ENCODE assay signal across 7 cellular contexts in genomic region chr7:35483568-35483967, GRCh38.
"Had no signal": no experiment of that assay in that cellular context is flagged by ENCODE, and none has a peak within 500 bp of the region (broad histone marks: within the 10 kb centered on the region; RNA-seq: fewer than 3 reads in every experiment).

No MANE protein-coding gene starts in this region.

- H3K4me3 ChIP-seq: GM23248, HAP-1 had no signal

- ATAC-seq: HCT116, HepG2 had no signal

- H3K9me3 ChIP-seq: HAP-1 had no signal

- H3K4me1 ChIP-seq: HAP-1 had no signal

- H2AFZ ChIP-seq: GM23248 had no signal

- H3K9ac ChIP-seq: GM23248 had no signal

- H3K27ac ChIP-seq: GM23248, HL-60 had no signal

- DNase-seq: GM23248, GOT3, H7 had no signal

- H3K36me3 ChIP-seq: HAP-1 had no signal
